In genomic region chr6:43516697-43517502, GRCh38 we compare ENCODE assay signal across 8 cellular contexts. TPM values are rescaled to one million over a fixed set of nuclear protein-coding genes. Genes with fewer than 3 reads are reported as not detected.
DNase-seq lines count a peak whose midpoint lies in the region; ATAC-seq and TF ChIP-seq lines count a peak whose summit lies in the region.

Gene POLR1C (plus strand): TSS chr6:43517089. CDS start chr6:43517110, 21 bp downstream.
Gene YIPF3 (minus strand): TSS chr6:43516926. CDS start chr6:43516807, 119 bp downstream.

- H3K27me3 Mint-ChIP-seq in type B pancreatic cell = no peaks in the 10 kb centered on the region

- H3K4me3 ChIP-seq in GM12875 (ENCODE audit: low read depth, low read length) = peak within 1 kb of the TSS; percentile 70
- H3K4me3 ChIP-seq in adipocyte (ENCODE audit: low read length) = peak within 1 kb of the TSS; percentile 95

- TF ChIP-seq CTCF in GM12875 (IDR thresholded peaks at IDR 0.05; ENCODE audit: borderline replicate concordance, insufficient read depth, low read depth, low read length) (no peak), type B pancreatic cell (conservative IDR thresholded peaks at IDR 0.05) (no peak)

- peak; percentile 92 for DNase-seq in NCI-H1417 treated with DMSO at 0.1 percent for 48 hours (lab: John Stamatoyannopoulos, UW)
- peak; percentile 97 to 98 for DNase-seq in SW 1271 (lab: John Stamatoyannopoulos, UW)
- peak; percentile 100 for DNase-seq in adipocyte (ENCODE audit: low read depth)
- peak; percentile 98 for DNase-seq in cardiac septum (ENCODE audit: low spot score)
- peak; percentile 98 for DNase-seq in pons (ENCODE audit: low spot score)
- DNase-seq in type B pancreatic cell (ENCODE audit: extremely low spot score, unreplicated experiment) = peak; percentile 96

- no peaks in the 10 kb centered on the region for H3K9me3 ChIP-seq in adipocyte (ENCODE audit: control insufficient read depth, low read length)

- H3K9ac ChIP-seq in adipocyte (ENCODE audit: low read length) = peak within 1 kb of the TSS; percentile 92

- H3K36me3 ChIP-seq in adipocyte (ENCODE audit: control insufficient read depth, insufficient read depth, low read length, severe bottlenecking) = peaks cover 61% of the 10 kb centered on the region

- no peak within 1 kb of the TSS for H3K27ac Mint-ChIP-seq in type B pancreatic cell

- peaks cover 28% of the 10 kb centered on the region for H3K36me3 Mint-ChIP-seq in type B pancreatic cell

- peak; percentile 92 for ATAC-seq in HG02763 (IDR thresholded peaks at IDR 0.05; ENCODE audit: unreplicated experiment)

- H3K4me3 Mint-ChIP-seq in type B pancreatic cell = no peak within 1 kb of the TSS

- H3K4me1 ChIP-seq in adipocyte (ENCODE audit: control insufficient read depth, insufficient read depth, low read length) = peaks cover 27% of the 10 kb centered on the region

- no peaks in the 10 kb centered on the region for H3K9me3 Mint-ChIP-seq in type B pancreatic cell

- intact Hi-C loops in cardiac septum (cut with DNase I) = loop anchor here (5.0 kb wide), 1 partner anchor 60 kb away; the partner anchor contains the start of genes POLH and XPO5

- peaks cover 7% of the 10 kb centered on the region for H3K4me1 Mint-ChIP-seq in type B pancreatic cell (ENCODE audit: unreplicated experiment)

- no peaks in the 10 kb centered on the region for H3K27me3 ChIP-seq in adipocyte (replicated peaks; ENCODE audit: control insufficient read depth, insufficient read depth, low read length)

RNA-seq across cellular contexts. Expression of gene POLR1C, which starts in this region (rescaled TPM):
- total RNA-seq in cardiac septum (14.8 TPM), type B pancreatic cell (ENCODE audit: low replicate concordance) (57.4 and 60.8 TPM in 2 replicates)

RNA-seq across cellular contexts. Expression of gene YIPF3, which starts in this region (rescaled TPM):
- total RNA-seq in cardiac septum = 65.7 TPM
- 122 and 135 TPM in 2 replicates for total RNA-seq in type B pancreatic cell (ENCODE audit: low replicate concordance)

Comparison
In these comparisons a context has a peak if more than half of its experiments do, and no peak if none do; other contexts are left out.
1. Peak in every context shown above with its lines: DNase-seq, ATAC-seq and H3K4me3 ChIP-seq.